ENCODE assay signal across 8 cellular contexts in the genomic region with DNA sequence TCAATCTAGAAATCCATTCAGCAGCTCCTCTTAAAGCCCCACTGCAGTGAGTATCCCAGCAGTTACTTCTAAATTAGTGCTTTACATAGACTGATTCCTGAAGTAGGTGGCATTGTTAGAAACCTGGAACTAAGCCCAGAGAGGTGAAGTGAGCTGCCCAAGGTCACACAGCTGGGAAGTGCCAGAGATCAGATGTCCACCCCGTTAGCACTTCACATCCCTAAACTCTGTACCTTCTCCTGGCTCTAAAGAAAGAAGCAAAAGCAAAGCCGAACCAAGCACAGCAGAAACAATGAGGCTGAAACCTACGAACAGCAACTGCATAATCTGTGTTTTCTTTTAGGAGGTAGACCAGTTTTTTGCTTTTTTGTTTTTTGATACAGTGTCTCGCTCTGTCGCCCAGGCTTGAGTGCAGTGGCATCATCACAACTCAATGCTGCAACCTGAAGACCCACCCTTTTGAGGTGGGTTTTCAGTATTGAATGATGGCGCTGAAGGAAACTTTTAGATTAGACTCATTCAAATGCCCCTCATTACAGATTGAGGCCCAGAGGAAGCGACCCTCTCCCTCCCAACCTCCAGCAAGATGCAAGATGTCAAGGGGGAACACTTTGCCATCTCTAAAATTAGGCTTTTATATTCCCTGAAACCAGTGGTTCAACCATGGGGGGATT. TPM values are rescaled to one million over a fixed set of nuclear protein-coding genes. Genes with fewer than 3 reads are reported as not detected.
DNase-seq lines count a peak whose midpoint lies in the region; ATAC-seq and TF ChIP-seq lines count a peak whose summit lies in the region.

No MANE protein-coding gene starts in this region.

- H3K79me2 ChIP-seq in GM23338 (replicated peaks; ENCODE audit: insufficient read depth), result peaks cover 96% of the 10 kb centered on the region

- peaks cover 26% of the 10 kb centered on the region for H3F3A ChIP-seq in GM23338 (replicated peaks; ENCODE audit: low read depth)

- ATAC-seq in GM23338 (no peak), heart right ventricle (peak in 2 of 8 donors; percentile 0), gastrocnemius medialis (no peak), GM21528 (IDR thresholded peaks at IDR 0.05; ENCODE audit: low FRiP score, unreplicated experiment) (no peak)

- H3K36me3 ChIP-seq in GM23338 (ENCODE audit: insufficient read depth), result no peaks in the 10 kb centered on the region
- no peaks in the 10 kb centered on the region for H3K36me3 ChIP-seq in SJSA1
- H3K36me3 ChIP-seq in heart right ventricle, result no peaks in the 10 kb centered on the region
- H3K36me3 ChIP-seq in gastrocnemius medialis, result no peaks in the 10 kb centered on the region

- no peak overlapping the region for H2AFZ ChIP-seq in GM23338

- H3K4me1 Mint-ChIP-seq in GM23338, result peaks cover 64% of the 10 kb centered on the region

- DNase-seq in GM23338 (ENCODE audit: low spot score), result no peak
- DNase-seq in SJSA1 (ENCODE audit: low read depth in 1 of 2, low spot score in 2 of 2), result no peak
- DNase-seq in heart right ventricle, result peak in 1 of 2 donors; percentile 21
- DNase-seq in gastrocnemius medialis, result peak in 1 of 2 donors; percentile 46
- no peak for DNase-seq in stimulated activated CD4-positive, alpha-beta T cell treated with anti-CD3 and anti-CD28 coated beads, Interleukin-4, amount 100 ng/mL, for 24 hours
- DNase-seq in dermis blood vessel endothelial cell, result no peak
- no peak for DNase-seq in NCI-H526 (lab: John Stamatoyannopoulos, UW)

- H3K27me3 ChIP-seq in GM23338 (ENCODE audit: insufficient read depth), result no peaks in the 10 kb centered on the region
- no peaks in the 10 kb centered on the region for H3K27me3 ChIP-seq in SJSA1 (replicated peaks)
- no peaks in the 10 kb centered on the region for H3K27me3 ChIP-seq in heart right ventricle
- no peaks in the 10 kb centered on the region for H3K27me3 ChIP-seq in gastrocnemius medialis

- TF ChIP-seq CTCF in GM23338 (conservative IDR thresholded peaks at IDR 0.05; ENCODE audit: low read depth in 2 of 2), result no peak
- no peak for TF ChIP-seq CTCF in heart right ventricle (IDR thresholded peaks at IDR 0.05)
- no peak for TF ChIP-seq CTCF in gastrocnemius medialis (IDR thresholded peaks at IDR 0.05 in 4 of 5, conservative IDR thresholded peaks at IDR 0.05 in 1 of 5)

- H3K9me3 Mint-ChIP-seq in GM23338, result no peaks in the 10 kb centered on the region; the same call in 2 of the 3 replicates

- peak overlapping the region; percentile 24; the same call in 1 of the 2 replicates for H3K4me3 ChIP-seq in GM23338
- no peak overlapping the region for H3K4me3 ChIP-seq in SJSA1
- H3K4me3 ChIP-seq in heart right ventricle, result no peak overlapping the region
- peak overlapping the region in 3 of 4 donors; percentile 29 to 46 (median 39) for H3K4me3 ChIP-seq in gastrocnemius medialis

- no peak for TF ChIP-seq POLR2A in gastrocnemius medialis (IDR thresholded peaks at IDR 0.05)

- intact Hi-C loops in heart right ventricle (cut with DNase I), result loop anchor here in 7 of 10 donors (1.0 to 5.0 kb wide), 6 partner anchors 40 to 87 kb away; no protein-coding TSS in a partner anchor
- intact Hi-C loops in gastrocnemius medialis (cut with DNase I; ENCODE audit: low total_unique reads), result loop anchor here (1.0 to 5.0 kb wide), 2 partner anchors 42 to 53 kb away; no protein-coding TSS in a partner anchor

- H3K4me3 Mint-ChIP-seq in GM23338, result peak overlapping the region; percentile 57; the same call in 2 of the 3 replicates

- WGBS in heart right ventricle, 2 donors, result 68 to 69% methylated on average over 7 of the region's 7 CpGs

- peak overlapping the region; percentile 69 for H3K4me2 ChIP-seq in GM23338

- H3K9me2 ChIP-seq in GM23338 (ENCODE audit: insufficient read depth), result no peaks in the 10 kb centered on the region

- H3K36me3 Mint-ChIP-seq in GM23338 (ENCODE audit: low read depth), result peaks cover 59% of the 10 kb centered on the region

- in situ Hi-C loops in gastrocnemius medialis (cut with MboI; ENCODE audit: low sequenced_read_pairs in 4 of 4), result loop anchor here in 2 of 4 donors (5.0 to 10.0 kb wide), 2 partner anchors 42 to 45 kb away; no protein-coding TSS in a partner anchor

- H3K27ac Mint-ChIP-seq in GM23338, result no peak overlapping the region; the same call in 1 of the 2 replicates

- peaks cover 26% of the 10 kb centered on the region for H3K27me3 Mint-ChIP-seq in GM23338 (ENCODE audit: insufficient read depth, low read depth, poor library complexity)

- peaks cover 82% of the 10 kb centered on the region for H3K4me1 ChIP-seq in GM23338 (ENCODE audit: insufficient read depth)
- peaks cover 72% of the 10 kb centered on the region for H3K4me1 ChIP-seq in SJSA1 (replicated peaks)
- peaks cover 48 to 83% (median 76%) of the 10 kb centered on the region in 9 donors for H3K4me1 ChIP-seq in heart right ventricle
- peaks cover 77 to 78% of the 10 kb centered on the region in 2 donors for H3K4me1 ChIP-seq in gastrocnemius medialis

- H3K9me3 ChIP-seq in SJSA1 (replicated peaks) (no peaks in the 10 kb centered on the region), heart right ventricle (no peaks in the 10 kb centered on the region), gastrocnemius medialis (no peaks in the 10 kb centered on the region)

- H4K20me1 ChIP-seq in GM23338 (replicated peaks; ENCODE audit: insufficient read depth), result no peaks in the 10 kb centered on the region; the same call in 1 of the 2 replicates

- H3K27ac ChIP-seq in GM23338 (ENCODE audit: low read depth) (peak overlapping the region; percentile 97), SJSA1 (peak overlapping the region; percentile 96), heart right ventricle (peak overlapping the region; percentile 97 to 99 (median 98)), gastrocnemius medialis (peak overlapping the region; percentile 96 to 100 (median 97))

TF ChIP-seq in GM23338, 12 proteins besides CTCF, POLR2A, EP300 and RAD21 (continues in another document):
- no peak for TF ChIP-seq ZNF331 (CRISPR knock-in tag; IDR thresholded peaks at IDR 0.05; ENCODE audit: low read depth)
- TF ChIP-seq, protein P1, sequence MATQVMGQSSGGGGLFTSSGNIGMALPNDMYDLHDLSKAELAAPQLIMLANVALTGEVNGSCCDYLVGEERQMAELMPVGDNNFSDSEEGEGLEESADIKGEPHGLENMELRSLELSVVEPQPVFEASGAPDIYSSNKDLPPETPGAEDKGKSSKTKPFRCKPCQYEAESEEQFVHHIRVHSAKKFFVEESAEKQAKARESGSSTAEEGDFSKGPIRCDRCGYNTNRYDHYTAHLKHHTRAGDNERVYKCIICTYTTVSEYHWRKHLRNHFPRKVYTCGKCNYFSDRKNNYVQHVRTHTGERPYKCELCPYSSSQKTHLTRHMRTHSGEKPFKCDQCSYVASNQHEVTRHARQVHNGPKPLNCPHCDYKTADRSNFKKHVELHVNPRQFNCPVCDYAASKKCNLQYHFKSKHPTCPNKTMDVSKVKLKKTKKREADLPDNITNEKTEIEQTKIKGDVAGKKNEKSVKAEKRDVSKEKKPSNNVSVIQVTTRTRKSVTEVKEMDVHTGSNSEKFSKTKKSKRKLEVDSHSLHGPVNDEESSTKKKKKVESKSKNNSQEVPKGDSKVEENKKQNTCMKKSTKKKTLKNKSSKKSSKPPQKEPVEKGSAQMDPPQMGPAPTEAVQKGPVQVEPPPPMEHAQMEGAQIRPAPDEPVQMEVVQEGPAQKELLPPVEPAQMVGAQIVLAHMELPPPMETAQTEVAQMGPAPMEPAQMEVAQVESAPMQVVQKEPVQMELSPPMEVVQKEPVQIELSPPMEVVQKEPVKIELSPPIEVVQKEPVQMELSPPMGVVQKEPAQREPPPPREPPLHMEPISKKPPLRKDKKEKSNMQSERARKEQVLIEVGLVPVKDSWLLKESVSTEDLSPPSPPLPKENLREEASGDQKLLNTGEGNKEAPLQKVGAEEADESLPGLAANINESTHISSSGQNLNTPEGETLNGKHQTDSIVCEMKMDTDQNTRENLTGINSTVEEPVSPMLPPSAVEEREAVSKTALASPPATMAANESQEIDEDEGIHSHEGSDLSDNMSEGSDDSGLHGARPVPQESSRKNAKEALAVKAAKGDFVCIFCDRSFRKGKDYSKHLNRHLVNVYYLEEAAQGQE (IDR thresholded peaks at IDR 0.05; ENCODE audit: unreplicated experiment), result no peak

RNA-seq across cellular contexts. Expression of a gene that starts 3.2 kb away (rescaled TPM):
- total RNA-seq in GM23338 (2014; rRNA removed; shearing (Covaris generic)), result 64.2 and 70.9 TPM in 2 replicates
- polyA plus RNA-seq in GM23338 (2016; fragmentation: Nextera tagmentation; extraction: Ambion mirVana) (122 and 128 TPM in 2 replicates), heart right ventricle (10 to 100 TPM in 1 of 2 donors, 1 to 10 TPM in 1; 6.4 to 22.5 TPM)
- total RNA-seq in SJSA1 (2014; rRNA removed; shearing (Covaris generic)), result 6.0 and 13.5 TPM in 2 replicates
- total RNA-seq in heart right ventricle (10 to 100 TPM; 22.0 to 39.0 (median 29.0) TPM), gastrocnemius medialis (10 to 100 TPM; 15.1 to 32.2 (median 19.7) TPM), dermis blood vessel endothelial cell (35.9 and 59.4 TPM in 2 replicates)

Comparison
In these comparisons a context has a peak if more than half of its experiments do, and no peak if none do; other contexts are left out.
1. H3K4me3 ChIP-seq: peak in GM23338 (single experiment) and gastrocnemius medialis (3 of 4); none in SJSA1 (single experiment) and heart right ventricle (0 of 10).
2. Peak in every context shown above with its lines, with median percentiles within 50 percentile points of each other: H3K27ac ChIP-seq.